Comparison of ENCODE assay signal across 1 cellular context in genomic region chr1:27357281-27358037, GRCh38.
TF ChIP-seq lines count a peak whose summit lies in the region.

No MANE protein-coding gene starts in this region.

TF ChIP-seq in WTC11, 78 proteins besides CTCF, POLR2A, EP300 and RAD21 (continued from another document and continues in another):
- TF ChIP-seq USF1 (CRISPR knock-in tag; IDR thresholded peaks at IDR 0.05) (no peak), FOXK1 (CRISPR knock-in tag; IDR thresholded peaks at IDR 0.05) (peak; percentile 60; the same call in 1 of the 2 replicates), ZMAT4 (CRISPR knock-in tag; IDR thresholded peaks at IDR 0.05) (no peak), E2F4 (CRISPR knock-in tag; IDR thresholded peaks at IDR 0.05; ENCODE audit: borderline replicate concordance, low read depth) (no peak), AFF4 (CRISPR knock-in tag; IDR thresholded peaks at IDR 0.05; ENCODE audit: borderline replicate concordance) (no peak), ZNF423 (CRISPR knock-in tag; IDR thresholded peaks at IDR 0.05) (no peak), ZNF121 (CRISPR knock-in tag; IDR thresholded peaks at IDR 0.05) (peak; percentile 87; the same call in 1 of the 2 replicates), ZNF138 (CRISPR knock-in tag; conservative IDR thresholded peaks at IDR 0.05) (no peak), OVOL2 (CRISPR knock-in tag; IDR thresholded peaks at IDR 0.05; ENCODE audit: borderline replicate concordance) (no peak), ZNF263 (CRISPR knock-in tag; IDR thresholded peaks at IDR 0.05; ENCODE audit: low read depth) (peak; percentile 61; the same call in 1 of the 2 replicates), HMGXB4 (CRISPR knock-in tag; IDR thresholded peaks at IDR 0.05) (peak; percentile 66; the same call in 1 of the 2 replicates), ZNF532 (CRISPR knock-in tag; IDR thresholded peaks at IDR 0.05; ENCODE audit: borderline replicate concordance) (no peak), RELA (CRISPR knock-in tag; IDR thresholded peaks at IDR 0.05; ENCODE audit: borderline replicate concordance) (no peak), CREB1 (CRISPR knock-in tag; IDR thresholded peaks at IDR 0.05) (no peak), SMAD3 (CRISPR knock-in tag; IDR thresholded peaks at IDR 0.05; ENCODE audit: borderline replicate concordance) (no peak), ZNF512 (CRISPR knock-in tag; IDR thresholded peaks at IDR 0.05; ENCODE audit: borderline replicate concordance) (no peak), MYBL2 (CRISPR knock-in tag; IDR thresholded peaks at IDR 0.05) (no peak), E2F5 (CRISPR knock-in tag; IDR thresholded peaks at IDR 0.05) (no peak), ATF3 (CRISPR knock-in tag; conservative IDR thresholded peaks at IDR 0.05) (no peak), SMAD4 (CRISPR knock-in tag; IDR thresholded peaks at IDR 0.05) (no peak), CREM (CRISPR knock-in tag; IDR thresholded peaks at IDR 0.05) (no peak), ESRRA (CRISPR knock-in tag; IDR thresholded peaks at IDR 0.05; ENCODE audit: borderline replicate concordance) (no peak; the same call in 1 of the 2 replicates), USF2 (CRISPR knock-in tag; IDR thresholded peaks at IDR 0.05) (no peak), ZNF232 (CRISPR knock-in tag; IDR thresholded peaks at IDR 0.05) (no peak), PRRX2 (CRISPR knock-in tag; IDR thresholded peaks at IDR 0.05) (no peak), ZNF281 (CRISPR knock-in tag; IDR thresholded peaks at IDR 0.05) (no peak), ZNF317 (CRISPR knock-in tag; IDR thresholded peaks at IDR 0.05; ENCODE audit: borderline replicate concordance, low read depth) (no peak), ELF4 (CRISPR knock-in tag; IDR thresholded peaks at IDR 0.05; ENCODE audit: low read depth) (no peak), ZSCAN18 (CRISPR knock-in tag; IDR thresholded peaks at IDR 0.05) (no peak)
